In genomic region chr16:67928561-67929364, GRCh38 we compare ENCODE assay signal across 8 cellular contexts. TPM values are rescaled to one million over a fixed set of nuclear protein-coding genes. Genes with fewer than 3 reads are reported as not detected.
DNase-seq lines count a peak whose midpoint lies in the region; ATAC-seq, FAIRE-seq and TF ChIP-seq lines count a peak whose summit lies in the region.

No MANE protein-coding gene starts in this region.

- no peaks in the 10 kb centered on the region for H3K36me3 Mint-ChIP-seq in type B pancreatic cell

- H3K27ac ChIP-seq in RWPE2 (ENCODE audit: poor library complexity, severe bottlenecking): no peak overlapping the region
- peak overlapping the region in 3 of 4 donors; percentile 48 to 81 (median 80) for H3K27ac ChIP-seq in pancreas

- H3K4me3 Mint-ChIP-seq in type B pancreatic cell: no peak overlapping the region

- peak; percentile 93 for TF ChIP-seq CTCF in RWPE2 (IDR thresholded peaks at IDR 0.05; ENCODE audit: poor library complexity, severe bottlenecking)
- TF ChIP-seq CTCF in fibroblast of villous mesenchyme (IDR thresholded peaks at IDR 0.05; ENCODE audit: insufficient read depth, low read depth, low read length): peak; percentile 87
- peak; percentile 47 to 75 (median 64) for TF ChIP-seq CTCF in pancreas (IDR thresholded peaks at IDR 0.05)
- TF ChIP-seq CTCF in type B pancreatic cell (conservative IDR thresholded peaks at IDR 0.05): peak; percentile 86

- H3K27me3 ChIP-seq in RWPE2 (ENCODE audit: insufficient read depth, poor library complexity, severe bottlenecking) (no peaks in the 10 kb centered on the region), pancreas (no peaks in the 10 kb centered on the region)

- DNase-seq in GF-D8 (lab: John Stamatoyannopoulos, UW): peak; percentile 25
- DNase-seq in HUDEP-2 (lab: John Stamatoyannopoulos, UW; ENCODE audit: unreplicated experiment in 76 of 76): peak in 62 of 76 experiments; percentile 8 to 74 (median 48)
- peak; percentile 73 for DNase-seq in RWPE2 (ENCODE audit: low spot score)
- peak; percentile 55 to 67 for DNase-seq in activated T-helper 1 cell treated with anti-CD3 and anti-CD28 coated beads, Interleukin-2, amount 50 U/mL, for 16 hours (ENCODE audit: low read depth in 1 of 2, low spot score in 1 of 2)
- peak; percentile 54 for DNase-seq in fibroblast of villous mesenchyme (ENCODE audit: low read depth)
- peak; percentile 80 to 92 (median 84) for DNase-seq in pancreas
- no peak for DNase-seq in type B pancreatic cell (ENCODE audit: extremely low spot score, unreplicated experiment)

- H3K27ac Mint-ChIP-seq in type B pancreatic cell: no peak overlapping the region

- FAIRE-seq in pancreas (lab: Jason Lieb, UNC): no peak

- H3K9me3 ChIP-seq in RWPE2 (ENCODE audit: severe bottlenecking) (no peaks in the 10 kb centered on the region), pancreas (no peaks in the 10 kb centered on the region)

- H3K4me1 ChIP-seq in RWPE2 (ENCODE audit: insufficient read depth, poor library complexity, severe bottlenecking) (peaks cover 4% of the 10 kb centered on the region), pancreas (peaks cover 0 to 9% (median 8%) of the 10 kb centered on the region in 3 donors)

- 24 to 32% methylated on average over 16 of the region's 16 CpGs for WGBS in pancreas, 2 donors

- ATAC-seq in RWPE2 (ENCODE audit: low read depth): peak; percentile 67
- ATAC-seq in pancreas: peak; percentile 23 to 68 (median 38)
- no peak for ATAC-seq in GM19452 (IDR thresholded peaks at IDR 0.05; ENCODE audit: unreplicated experiment)

- H3K4me3 ChIP-seq in RWPE2 (ENCODE audit: severe bottlenecking): no peak overlapping the region
- H3K4me3 ChIP-seq in fibroblast of villous mesenchyme (ENCODE audit: low read depth, low read length): no peak overlapping the region
- H3K4me3 ChIP-seq in pancreas: peak overlapping the region in 3 of 4 donors; percentile 43

- H3K9me3 Mint-ChIP-seq in type B pancreatic cell: no peaks in the 10 kb centered on the region

- no peaks in the 10 kb centered on the region for H3K4me1 Mint-ChIP-seq in type B pancreatic cell (ENCODE audit: unreplicated experiment)

- H3K36me3 ChIP-seq in RWPE2 (ENCODE audit: low read depth): peaks cover 24% of the 10 kb centered on the region
- peaks cover 0 to 5% (median 0%) of the 10 kb centered on the region in 3 donors for H3K36me3 ChIP-seq in pancreas

- no peaks in the 10 kb centered on the region for H3K27me3 Mint-ChIP-seq in type B pancreatic cell

- intact Hi-C loops in pancreas (cut with DNase I): loop anchor here in 1 of 3 donors (10.0 kb wide), 1 partner anchor 254 kb away; no protein-coding TSS in a partner anchor

RNA-seq across cellular contexts. Expression of gene CTRL, which starts 2.9 kb away (rescaled TPM):
- 1.3 TPM in 1 of 2 replicates, not detected in the other for total RNA-seq in fibroblast of villous mesenchyme
- 1,000 to 10,000 TPM in 2 of 6 donors, 100 to 1,000 TPM in 4; 559 to 2,165 (median 815) TPM for total RNA-seq in pancreas
- polyA plus RNA-seq in pancreas: 100 to 1,000 TPM; 580 to 609 TPM
- 0.59 and 1.4 TPM in 2 replicates for total RNA-seq in type B pancreatic cell (ENCODE audit: low replicate concordance)

RNA-seq across cellular contexts. Expression of gene PSMB10, which starts 7.9 kb away (rescaled TPM):
- 54.0 and 72.8 TPM in 2 replicates for total RNA-seq in fibroblast of villous mesenchyme
- 10 to 100 TPM; 40.0 to 62.2 (median 51.3) TPM for total RNA-seq in pancreas
- polyA plus RNA-seq in pancreas: 100 to 1,000 TPM in 1 of 2 donors, 10 to 100 TPM in 1; 65.7 to 195 TPM
- 51.9 and 68.8 TPM in 2 replicates for total RNA-seq in type B pancreatic cell (ENCODE audit: low replicate concordance)

RNA-seq across cellular contexts. Expression of gene LCAT, which starts 15.2 kb away (rescaled TPM):
- 8.6 and 9.3 TPM in 2 replicates for total RNA-seq in fibroblast of villous mesenchyme
- total RNA-seq in pancreas: 10 to 100 TPM in 2 of 6 donors, 1 to 10 TPM in 4; 2.8 to 12.4 (median 8.5) TPM
- polyA plus RNA-seq in pancreas: 10 to 100 TPM; 54.3 to 65.5 TPM
- 20.2 and 26.1 TPM in 2 replicates for total RNA-seq in type B pancreatic cell (ENCODE audit: low replicate concordance)

RNA-seq across cellular contexts. Expression of gene PSKH1, which starts 35.7 kb away (rescaled TPM):
- total RNA-seq in fibroblast of villous mesenchyme (13.0 and 13.2 TPM in 2 replicates), pancreas (10 to 100 TPM; 13.9 to 17.7 (median 15.7) TPM), type B pancreatic cell (ENCODE audit: low replicate concordance) (39.2 and 41.5 TPM in 2 replicates)
- 10 to 100 TPM; 12.7 to 15.9 TPM for polyA plus RNA-seq in pancreas

RNA-seq across cellular contexts. Expression of gene SLC12A4, which starts 39.7 kb away (rescaled TPM):
- total RNA-seq in fibroblast of villous mesenchyme (90.5 and 104 TPM in 2 replicates), pancreas (10 to 100 TPM; 15.8 to 46.4 (median 27.9) TPM), type B pancreatic cell (ENCODE audit: low replicate concordance) (48.1 and 68.8 TPM in 2 replicates)
- 10 to 100 TPM; 21.0 to 44.8 TPM for polyA plus RNA-seq in pancreas

Comparison
In these comparisons a context has a peak if more than half of its experiments do, and no peak if none do; other contexts are left out.
1. H3K4me3 ChIP-seq: peak in pancreas (3 of 4); none in RWPE2 (single experiment) and fibroblast of villous mesenchyme (single experiment).
2. RNA of gene CTRL, which starts 2.9 kb away (total RNA-seq): 559 to 2,165 TPM in pancreas; 0.59 to 1.4 TPM in type B pancreatic cell and 1.3 TPM in fibroblast of villous mesenchyme; every median in the first group is over 100 times any median in the second.
3. Peak in every context shown above with its lines, with median percentiles within 50 percentile points of each other: CTCF ChIP-seq.